In the genomic region with DNA sequence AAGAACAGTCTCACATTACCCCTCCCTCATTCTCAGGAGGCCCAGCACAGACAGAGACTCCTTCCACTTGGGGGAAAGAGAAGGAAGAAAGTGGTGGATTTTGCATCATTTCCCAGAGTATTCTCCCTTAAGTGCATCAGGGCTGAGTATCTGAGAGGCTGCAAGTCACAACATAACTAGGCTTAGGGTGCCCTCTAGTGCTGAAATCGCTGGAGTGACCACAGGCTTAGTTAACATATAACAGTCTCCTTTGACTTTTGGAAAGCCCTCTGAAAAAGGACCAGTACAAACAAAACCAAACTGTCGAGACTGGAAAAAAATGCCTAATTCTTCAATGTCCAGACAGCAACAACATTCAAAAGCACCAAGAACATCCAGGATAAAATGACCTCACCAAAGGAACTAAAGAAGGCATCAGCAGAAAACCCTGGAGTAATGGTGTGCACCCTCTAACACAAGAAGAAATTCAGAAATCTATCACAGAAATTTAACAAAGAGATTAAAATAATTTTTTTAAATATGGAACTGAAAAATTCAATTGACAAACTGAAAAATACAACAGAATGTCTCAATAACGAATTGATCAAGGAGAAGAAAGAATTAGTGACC, we compare ENCODE assay signal across 8 cellular contexts.
DNase-seq lines count a peak whose midpoint lies in the region; ATAC-seq and TF ChIP-seq lines count a peak whose summit lies in the region.

No MANE protein-coding gene starts in this region.

- TF ChIP-seq CTCF in GM13977 (IDR thresholded peaks at IDR 0.05; ENCODE audit: extremely low read depth, insufficient read depth, missing control alignments), result peak; percentile 79

- H3K27me3 ChIP-seq in MG63, result no peaks in the 10 kb centered on the region

- ATAC-seq in HG02623 (IDR thresholded peaks at IDR 0.05; ENCODE audit: unreplicated experiment), result peak; percentile 98

- no peak overlapping the region for H3K4me3 ChIP-seq in MG63

- DNase-seq in AML-193 (lab: John Stamatoyannopoulos, UW) (peak; percentile 56 to 67), GM13977 (ENCODE audit: low spot score) (peak; percentile 45), MG63 (peak; percentile 41), SHP77 treated with DMSO at 0.1 percent for 48 hours (lab: John Stamatoyannopoulos, UW) (peak; percentile 49), ecto neural progenitor cell (ENCODE audit: low spot score) (peak; percentile 68), mucosa of gallbladder (ENCODE audit: low spot score) (peak; percentile 64), NCI-H2227 treated with DMSO at 0.1 percent for 48 hours (lab: John Stamatoyannopoulos, UW) (no peak)

- in situ Hi-C loops in GM13977 (cut with MboI; ENCODE audit: low pct_unique_long_range_greater_than_20kb, low sequenced_read_pairs, unreplicated experiment), result no loop called here

- 0 out of 2 replicates have a peak, but pooled peaks cover 3% of the 10 kb centered on the region for H3K9me3 ChIP-seq in MG63

- H3K36me3 ChIP-seq in MG63, result no peaks in the 10 kb centered on the region
